In the genomic region with DNA sequence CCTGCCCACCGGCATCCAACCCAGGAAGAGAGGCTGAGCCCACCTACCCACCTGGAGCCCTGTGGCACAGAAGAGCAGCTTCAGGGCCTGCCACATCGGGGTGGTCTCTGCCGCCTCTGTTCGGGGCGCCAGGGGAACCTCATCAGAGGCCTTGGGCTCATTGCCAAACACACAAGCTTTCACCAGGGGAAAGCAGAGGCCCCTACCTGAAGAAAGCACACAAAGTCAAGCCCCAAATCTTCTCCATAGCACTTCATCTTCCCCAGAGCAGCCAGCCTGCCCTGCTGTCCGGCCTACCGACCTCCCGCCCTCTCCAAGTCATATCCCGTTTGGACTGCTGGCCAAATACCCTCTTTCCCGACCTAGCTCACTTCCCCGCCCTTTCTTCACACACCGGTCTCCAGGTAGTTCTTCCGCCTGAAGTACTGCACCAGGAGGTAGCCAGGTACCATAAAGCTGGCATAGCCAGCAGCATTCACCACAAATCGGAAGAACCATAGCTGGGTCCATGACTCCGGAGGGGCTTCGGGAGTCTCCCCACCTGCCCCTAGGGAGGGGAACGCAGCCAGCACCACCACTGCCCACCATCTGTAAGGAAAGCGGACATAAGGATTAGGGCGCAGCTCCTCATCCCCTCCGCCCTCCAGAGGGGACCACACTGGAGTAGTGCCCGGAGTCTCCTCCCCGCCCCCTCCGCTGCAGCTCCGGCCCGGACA, we compare ENCODE assay signal across 8 cellular contexts. TPM values are rescaled to one million over a fixed set of nuclear protein-coding genes. Genes with fewer than 3 reads are reported as not detected.
DNase-seq lines count a peak whose midpoint lies in the region; ATAC-seq, FAIRE-seq and TF ChIP-seq lines count a peak whose summit lies in the region.

No MANE protein-coding gene starts in this region.

- BruUV-seq in A673 (replicated peaks; lab: Mats Ljungman, UMichigan), result no TSS peak

- FAIRE-seq in D721Med (lab: Jason Lieb, UNC), result no peak

- POLR2A ChIA-PET in A673 (lab: Charles Lee; ENCODE audit: low non-redundant PET), result interaction anchor here (0.5 to 0.9 kb wide), 3 partner anchors 10 to 486 kb away, joined by 3 to 8 read pairs (median 6); a partner anchor contains a TSS

- H3K27ac ChIP-seq in A673 (ENCODE audit: low read depth, low read length, poor library complexity, severe bottlenecking), result peak overlapping the region; percentile 90

- ATAC-seq in GM21528 (IDR thresholded peaks at IDR 0.05; ENCODE audit: low FRiP score, unreplicated experiment) (peak; percentile 1), sciatic nerve (peak; percentile 25), HG03439 (IDR thresholded peaks at IDR 0.05; ENCODE audit: unreplicated experiment) (no peak), HG02973 (IDR thresholded peaks at IDR 0.05; ENCODE audit: unreplicated experiment) (no peak)

- TF ChIP-seq CTCF in A673 (conservative IDR thresholded peaks at IDR 0.05; ENCODE audit: low read depth, low read length) (no peak), foreskin fibroblast (IDR thresholded peaks at IDR 0.05; ENCODE audit: low read depth, low read length) (no peak), D721Med (IDR thresholded peaks at IDR 0.05; ENCODE audit: insufficient read depth, missing control alignments) (no peak)

- no peaks in the 10 kb centered on the region for H3K27me3 ChIP-seq in A673 (replicated peaks; ENCODE audit: insufficient read depth, low read depth, low read length, poor library complexity)

- DNase-seq in A673 (ENCODE audit: low spot score) (no peak), foreskin fibroblast (peak in 1 of 2 donors; percentile 41), sciatic nerve (ENCODE audit: low spot score) (no peak), D721Med (ENCODE audit: insufficient read length, low spot score) (no peak)
- DNase-seq in activated CD8-positive, alpha-beta memory T cell treated with anti-CD3 and anti-CD28 coated beads for 24 hours, result peak; percentile 78

- CTCF ChIA-PET in A673 (lab: Charles Lee), result interaction anchor here (0.5 to 1.1 kb wide), 4 partner anchors 10 to 129 kb away, joined by 3 to 9 read pairs (median 4); a partner anchor contains a TSS

- no peaks in the 10 kb centered on the region for H3K9me3 ChIP-seq in A673 (ENCODE audit: low read depth, low read length, poor library complexity, severe bottlenecking)

- H3K4me3 ChIP-seq in A673 (ENCODE audit: low read depth, low read length, poor library complexity, severe bottlenecking), result peak overlapping the region; percentile 99
- H3K4me3 ChIP-seq in foreskin fibroblast (ENCODE audit: low read depth in 1 of 2, low read length in 2 of 2), result peak overlapping the region; percentile 86 to 97

- peaks cover 40% of the 10 kb centered on the region for H3K36me3 ChIP-seq in A673 (ENCODE audit: insufficient read depth, low read length, poor library complexity, severe bottlenecking)

- peaks cover 10% of the 10 kb centered on the region for H3K4me1 ChIP-seq in A673 (ENCODE audit: insufficient read depth, low read length, poor library complexity, severe bottlenecking)

- intact Hi-C loops in A673 (cut with micrococcal nuclease; ENCODE audit: unreplicated experiment) (no loop called here), sciatic nerve (cut with DNase I) (no loop called here)

RNA-seq across cellular contexts. Expression of a gene that starts 0.9 kb away (rescaled TPM):
- total RNA-seq in A673 (2021), result 45.8 and 52.0 TPM in 2 replicates
- total RNA-seq in sciatic nerve, result 26.8 TPM

RNA-seq across cellular contexts. Expression of a gene that starts 8.9 kb away (rescaled TPM):
- 5.2 and 10.5 TPM in 2 replicates for total RNA-seq in A673 (2021)
- total RNA-seq in sciatic nerve, result 9.1 TPM

RNA-seq across cellular contexts. Expression of a gene that starts 9.5 kb away (rescaled TPM):
- total RNA-seq in A673 (2021) (1,472 and 1,581 TPM in 2 replicates), sciatic nerve (470 TPM)

RNA-seq across cellular contexts. Expression of a gene that starts 13.8 kb away (rescaled TPM):
- total RNA-seq in A673 (2021) (8.7 and 9.9 TPM in 2 replicates), sciatic nerve (not detected)

RNA-seq across cellular contexts. Expression of a gene that starts 33.1 kb away (rescaled TPM):
- 92.5 and 108 TPM in 2 replicates for total RNA-seq in A673 (2021)
- 71.7 TPM for total RNA-seq in sciatic nerve

Comparison
In these comparisons a context has a peak if more than half of its experiments do, and no peak if none do; other contexts are left out.
1. ATAC-seq: peak in GM21528 (single experiment) and sciatic nerve (single experiment); none in HG03439 (single experiment) and HG02973 (single experiment).